ENCODE assay signal across 5 cellular contexts in the genomic region with DNA sequence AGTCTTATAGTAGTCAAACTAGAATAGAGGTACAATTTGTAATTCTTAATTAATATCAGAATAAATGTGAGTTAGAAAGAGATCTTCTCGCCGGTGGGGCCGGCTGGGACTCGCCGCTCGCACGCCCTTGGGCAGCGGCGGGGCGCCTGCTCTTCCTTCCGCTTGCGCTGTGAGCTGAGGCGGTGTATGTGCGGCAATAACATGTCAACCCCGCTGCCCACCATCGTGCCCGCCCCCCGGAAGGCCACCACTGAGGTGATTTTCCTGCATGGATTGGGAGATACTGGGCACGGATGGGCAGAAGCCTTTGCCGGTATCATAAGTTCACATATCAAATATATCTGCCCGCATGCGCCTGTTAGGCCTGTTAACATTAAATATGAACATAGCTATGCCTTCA.
"Had no signal": no experiment of that assay in that cellular context is flagged by ENCODE, and none has a peak within 500 bp of the region (broad histone marks: within the 10 kb centered on the region; RNA-seq: fewer than 3 reads in every experiment).

No MANE protein-coding gene starts in this region.

- DNase-seq: IMR-90, KBM-7, KG1 had no signal

- ATAC-seq: HepG2, K562 had no signal
